ENCODE assay signal across 27 cellular contexts in genomic region chr5:62931551-62931950, GRCh38.
"Had no signal": no experiment of that assay in that cellular context is flagged by ENCODE, and none has a peak within 500 bp of the region (broad histone marks: within the 10 kb centered on the region; RNA-seq: fewer than 3 reads in every experiment).

No MANE protein-coding gene starts in this region.

- ATAC-seq: esophagus mucosa; gastrocnemius medialis; left lobe of liver; mucosa of descending colon; natural killer cell treated with Interleukin-12 subunit alpha and Interleukin-12 subunit beta and Interleukin-15 and Interleukin-18, amount 100 ng/mL, for 72 hours; psoas muscle; stimulated activated memory B cell treated with anti-CD40 and anti-IgM and Interleukin-4, amounts not matched to agents 10 μg/mL and 1 μg/mL and 100 μg/mL, for 72 hours; stimulated activated naive CD8-positive, alpha-beta T cell treated with anti-CD3 and anti-CD28 coated beads, Interleukin-15, Interleukin-2, amounts not matched to agents 100 U/mL and 50 U/mL, for 24 hours; upper lobe of right lung had no signal

- H3K36me3 ChIP-seq: gastrocnemius medialis, sigmoid colon, tibial artery, upper lobe of right lung, uterus had no signal

- H3K9me3 Mint-ChIP-seq: neural crest cell had no signal

- H3K4me1 ChIP-seq: gastrocnemius medialis, psoas muscle, sigmoid colon, testis, tibial artery, upper lobe of right lung, uterus had no signal

- H3K27me3 Mint-ChIP-seq: natural killer cell treated with Interleukin-12 subunit alpha and Interleukin-12 subunit beta and Interleukin-15 and Interleukin-18, amount 100 ng/mL, for 72 hours; stimulated activated memory B cell treated with anti-CD40 and anti-IgM and Interleukin-4, amounts not matched to agents 10 μg/mL and 1 μg/mL and 100 μg/mL, for 72 hours had no signal

- H3K4me3 ChIP-seq: dorsolateral prefrontal cortex, gastrocnemius medialis, mucosa of descending colon, psoas muscle, sigmoid colon, testis, tibial artery, upper lobe of right lung, uterus had no signal

- H3K27ac ChIP-seq: dorsolateral prefrontal cortex, epithelial cell of prostate, gastrocnemius medialis, psoas muscle, sigmoid colon, testis, tibial artery, upper lobe of right lung, uterus had no signal

- H3K27ac Mint-ChIP-seq: mesothelial cell of epicardium; naive B cell; natural killer cell treated with Interleukin-12 subunit alpha and Interleukin-12 subunit beta and Interleukin-15 and Interleukin-18, amount 100 ng/mL, for 72 hours; stimulated activated memory B cell treated with anti-CD40 and anti-IgM and Interleukin-4, amounts not matched to agents 10 μg/mL and 1 μg/mL and 100 μg/mL, for 72 hours had no signal

- DNase-seq: dorsolateral prefrontal cortex; effector CD4-positive, alpha-beta T cell; foreskin fibroblast; gastrocnemius medialis; head of caudate nucleus; kidney; mesenchymal stem cell; mucosa of descending colon; naive B cell; posterior cingulate gyrus; psoas muscle; right cardiac atrium; sigmoid colon; stimulated activated CD4-positive, alpha-beta T cell treated with anti-CD3 and anti-CD28 coated beads, Interleukin-4, amount 100 ng/mL, for 4 hours; stimulated activated naive CD8-positive, alpha-beta T cell treated with anti-CD3 and anti-CD28 coated beads, Interleukin-15, Interleukin-2, amounts not matched to agents 100 U/mL and 50 U/mL, for 24 hours; substantia nigra; testis; tibial artery; upper lobe of right lung; uterus had no signal

- H3K27me3 ChIP-seq: dorsolateral prefrontal cortex, gastrocnemius medialis, sigmoid colon, testis, tibial artery, upper lobe of right lung, uterus had no signal

- H3K36me3 Mint-ChIP-seq: mesothelial cell of epicardium; naive B cell; natural killer cell treated with Interleukin-12 subunit alpha and Interleukin-12 subunit beta and Interleukin-15 and Interleukin-18, amount 100 ng/mL, for 72 hours; stimulated activated memory B cell treated with anti-CD40 and anti-IgM and Interleukin-4, amounts not matched to agents 10 μg/mL and 1 μg/mL and 100 μg/mL, for 72 hours had no signal

- H3K4me1 Mint-ChIP-seq: naive B cell; neural crest cell; stimulated activated memory B cell treated with anti-CD40 and anti-IgM and Interleukin-4, amounts not matched to agents 10 μg/mL and 1 μg/mL and 100 μg/mL, for 72 hours had no signal

- H3K4me3 Mint-ChIP-seq: mesothelial cell of epicardium; naive B cell; natural killer cell treated with Interleukin-12 subunit alpha and Interleukin-12 subunit beta and Interleukin-15 and Interleukin-18, amount 100 ng/mL, for 72 hours; neural crest cell; stimulated activated memory B cell treated with anti-CD40 and anti-IgM and Interleukin-4, amounts not matched to agents 10 μg/mL and 1 μg/mL and 100 μg/mL, for 72 hours had no signal

- H3K9me3 ChIP-seq: gastrocnemius medialis, mucosa of descending colon, psoas muscle, sigmoid colon, testis, tibial artery, upper lobe of right lung, uterus had no signal
